ENCODE assay signal across 8 cellular contexts in the genomic region with DNA sequence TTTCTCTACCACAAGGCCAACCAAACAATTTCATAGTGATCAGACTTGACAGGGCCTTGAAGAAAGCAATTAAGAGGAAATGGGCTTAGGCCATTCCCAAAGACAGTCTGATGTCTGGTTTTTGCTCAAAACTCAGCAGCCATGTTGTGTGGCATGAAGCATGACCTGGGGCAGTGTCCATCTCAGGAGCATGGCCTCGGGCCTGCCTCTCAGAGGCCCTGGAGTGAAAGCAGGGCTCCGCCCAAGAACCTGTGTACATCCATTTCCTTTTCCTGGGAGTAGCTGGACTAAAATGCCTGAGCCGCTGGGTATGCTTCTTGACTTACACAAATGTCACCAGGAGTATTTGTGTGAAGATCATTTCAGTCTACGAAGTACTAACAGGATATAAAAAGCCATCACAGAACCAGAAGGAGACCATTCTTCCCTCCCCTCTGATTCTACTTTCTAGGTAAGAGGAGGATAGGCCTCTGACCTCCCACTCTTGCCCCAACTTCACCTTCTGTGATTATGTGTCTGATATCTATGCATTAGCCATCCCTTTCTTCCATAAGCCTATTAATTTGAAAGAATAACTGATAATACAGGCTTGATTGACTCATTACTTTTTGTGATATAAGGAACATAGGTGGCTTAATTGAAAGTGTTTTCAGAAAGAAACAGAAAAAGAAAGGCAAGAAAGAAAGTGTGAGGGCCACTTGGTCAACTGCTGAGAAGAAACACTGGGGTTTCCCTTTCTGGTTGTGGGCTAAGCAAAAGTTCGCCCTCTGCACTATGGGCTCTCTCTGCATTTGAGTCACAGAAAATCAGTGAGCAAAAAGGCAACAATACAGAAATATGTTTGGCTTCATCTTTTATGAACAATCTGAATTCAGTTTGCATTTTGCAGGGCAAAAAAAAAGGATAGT.
DNase-seq lines count a peak whose midpoint lies in the region; ATAC-seq, FAIRE-seq and TF ChIP-seq lines count a peak whose summit lies in the region.

No MANE protein-coding gene starts in this region.

- H3K79me2 ChIP-seq in trophoblast cell (ENCODE audit: control insufficient read depth, insufficient read depth, low read length, poor library complexity) = peaks cover 1% of the 10 kb centered on the region

- no peak overlapping the region for H3K4me3 ChIP-seq in trophoblast cell (ENCODE audit: low read depth, low read length)
- H3K4me3 ChIP-seq in testis = no peak overlapping the region

- H4K8ac ChIP-seq in trophoblast cell (ENCODE audit: low read depth, low read length) = no peak overlapping the region

- H3K36me3 Mint-ChIP-seq in activated T-helper 2 cell treated with anti-CD3 and anti-CD28 coated beads, Interferon-gamma antibody, Interleukin-2, Interleukin-4, amounts not matched to agents 10 μg/mL and 5 μg/mL and 100 μg/mL, durations not matched to agents 14 hours and 24 hours and 36 hours (ENCODE audit: low read depth) = peaks cover 15% of the 10 kb centered on the region

- H3K4me2 ChIP-seq in trophoblast cell (ENCODE audit: low read length) = no peak overlapping the region

- H2BK12ac ChIP-seq in trophoblast cell (ENCODE audit: low read length) = no peak overlapping the region

- H3K23ac ChIP-seq in trophoblast cell (ENCODE audit: low read length) = no peak overlapping the region

- peak overlapping the region; percentile 37 for H3K4me3 Mint-ChIP-seq in activated T-helper 2 cell treated with anti-CD3 and anti-CD28 coated beads, Interferon-gamma antibody, Interleukin-2, Interleukin-4, amounts not matched to agents 10 μg/mL and 5 μg/mL and 100 μg/mL, durations not matched to agents 14 hours and 24 hours and 36 hours (ENCODE audit: low read depth)

- H3K9me3 ChIP-seq in trophoblast cell (ENCODE audit: insufficient read depth, low read depth, low read length) (no peaks in the 10 kb centered on the region), testis (no peaks in the 10 kb centered on the region)

- H3K27me3 Mint-ChIP-seq in activated T-helper 2 cell treated with anti-CD3 and anti-CD28 coated beads, Interferon-gamma antibody, Interleukin-2, Interleukin-4, amounts not matched to agents 10 μg/mL and 5 μg/mL and 100 μg/mL, durations not matched to agents 14 hours and 24 hours and 36 hours (ENCODE audit: low read depth) = no peaks in the 10 kb centered on the region

- intact Hi-C loops in activated T-helper 2 cell treated with anti-CD3 and anti-CD28 coated beads, Interferon-gamma antibody, Interleukin-2, Interleukin-4, amounts not matched to agents 10 μg/mL and 5 μg/mL and 100 μg/mL, durations not matched to agents 14 hours and 24 hours and 36 hours (cut with micrococcal nuclease) = loop anchor here (1.0 to 5.0 kb wide), 4 partner anchors 35 to 145 kb away; no protein-coding TSS in a partner anchor
- intact Hi-C loops in testis (cut with DNase I; ENCODE audit: low total_unique reads) = no loop called here

- no peak overlapping the region for H4K12ac ChIP-seq in trophoblast cell (ENCODE audit: low read depth, low read length)

- H3K9me3 Mint-ChIP-seq in activated T-helper 2 cell treated with anti-CD3 and anti-CD28 coated beads, Interferon-gamma antibody, Interleukin-2, Interleukin-4, amounts not matched to agents 10 μg/mL and 5 μg/mL and 100 μg/mL, durations not matched to agents 14 hours and 24 hours and 36 hours = no peaks in the 10 kb centered on the region

- peak overlapping the region; percentile 53 for H3K4ac ChIP-seq in trophoblast cell (ENCODE audit: low read depth, low read length)

- H3K36me3 ChIP-seq in trophoblast cell (ENCODE audit: control insufficient read depth in 1 of 2, insufficient read depth in 2 of 2, low read length in 2 of 2) (peaks cover 0 to 2% of the 10 kb centered on the region in 2 experiments), testis (ENCODE audit: low read depth, missing control alignments) (no peaks in the 10 kb centered on the region)

- no peak for TF ChIP-seq POLR2A in testis (IDR thresholded peaks at IDR 0.05)

- no peak for TF ChIP-seq CTCF in testis (IDR thresholded peaks at IDR 0.05)

- H3K27me3 ChIP-seq in trophoblast cell (ENCODE audit: insufficient read depth, low read length) (no peaks in the 10 kb centered on the region), testis (no peaks in the 10 kb centered on the region)

- H3K4me1 ChIP-seq in trophoblast cell (ENCODE audit: control insufficient read depth in 1 of 2, insufficient read depth in 2 of 2, low read length in 2 of 2) (peaks cover 3 to 21% of the 10 kb centered on the region in 2 experiments), testis (no peaks in the 10 kb centered on the region)

- H2BK120ac ChIP-seq in trophoblast cell (ENCODE audit: insufficient read depth, low read length, poor library complexity) = peak overlapping the region; percentile 86

- peak overlapping the region; percentile 81 for H3K27ac ChIP-seq in trophoblast cell (ENCODE audit: low read depth, low read length)
- H3K27ac ChIP-seq in testis = peak overlapping the region in 1 of 2 donors; percentile 43

- no peak overlapping the region for H2AK5ac ChIP-seq in trophoblast cell (ENCODE audit: low read length)

- H3K14ac ChIP-seq in trophoblast cell (ENCODE audit: low read length) = no peak overlapping the region

- H4K91ac ChIP-seq in trophoblast cell (ENCODE audit: low read depth, low read length) = peak overlapping the region; percentile 11

- H3K79me1 ChIP-seq in trophoblast cell (ENCODE audit: low read length) = peaks cover 9% of the 10 kb centered on the region

- DNase-seq in activated T-helper 2 cell treated with anti-CD3 and anti-CD28 coated beads, Interferon-gamma antibody, Interleukin-2, Interleukin-4, amounts not matched to agents 10 μg/mL and 5 μg/mL and 100 μg/mL, durations not matched to agents 14 hours and 24 hours and 36 hours (ENCODE audit: low spot score) = no peak
- DNase-seq in trophoblast cell (peak in 1 of 2 donors; percentile 30), RPMI8226 (no peak), HTR-8/SVneo (ENCODE audit: insufficient read length, low spot score) (no peak), testis (no peak), DMS53 treated with DMSO at 0.1 percent for 48 hours (lab: John Stamatoyannopoulos, UW; ENCODE audit: unreplicated experiment) (no peak)

- peaks cover 32% of the 10 kb centered on the region for H3K4me1 Mint-ChIP-seq in activated T-helper 2 cell treated with anti-CD3 and anti-CD28 coated beads, Interferon-gamma antibody, Interleukin-2, Interleukin-4, amounts not matched to agents 10 μg/mL and 5 μg/mL and 100 μg/mL, durations not matched to agents 14 hours and 24 hours and 36 hours (ENCODE audit: low read depth)

- H3K9ac ChIP-seq in trophoblast cell (ENCODE audit: low read length) = no peak overlapping the region

- no peak overlapping the region for H3K18ac ChIP-seq in trophoblast cell (ENCODE audit: low read length)

- peak overlapping the region; percentile 79 for H3K27ac Mint-ChIP-seq in activated T-helper 2 cell treated with anti-CD3 and anti-CD28 coated beads, Interferon-gamma antibody, Interleukin-2, Interleukin-4, amounts not matched to agents 10 μg/mL and 5 μg/mL and 100 μg/mL, durations not matched to agents 14 hours and 24 hours and 36 hours

- H2AFZ ChIP-seq in trophoblast cell (ENCODE audit: insufficient read depth, low read length, poor library complexity) = no peak overlapping the region

- WGBS in trophoblast cell (ENCODE audit: extremely low coverage, insufficient coverage, insufficient read length) = no CpG with 5 or more reads among the region's 5 CpGs
- 83 to 87% methylated on average over 5 of the region's 5 CpGs for whole genome bisulfite sequencing in testis, 2 donors

- FAIRE-seq in HTR-8/SVneo (lab: Jason Lieb, UNC) = no peak

- peak overlapping the region; percentile 49 for H2BK5ac ChIP-seq in trophoblast cell (ENCODE audit: low read depth, low read length, poor library complexity)

- ATAC-seq in GM18873 (IDR thresholded peaks at IDR 0.05; ENCODE audit: low FRiP score, unreplicated experiment) (peak; percentile 89), HG02610 (IDR thresholded peaks at IDR 0.05; ENCODE audit: unreplicated experiment) (peak; percentile 88)
